ENCODE assay signal across 15 cellular contexts in genomic region chr16:85363881-85364280, GRCh38.
DNase-seq lines count a peak whose midpoint lies in the region; TF ChIP-seq lines count a peak whose summit lies in the region.
"Had no signal": no experiment of that assay in that cellular context is flagged by ENCODE, and none has a peak within 500 bp of the region (broad histone marks: within the 10 kb centered on the region; RNA-seq: fewer than 3 reads in every experiment).

No MANE protein-coding gene starts in this region.

- H3K4ac ChIP-seq in neuronal stem cell (ENCODE audit: low read length), result no peak overlapping the region

- H3K23ac ChIP-seq in neuronal stem cell (ENCODE audit: low read depth, low read length, poor library complexity), result no peak overlapping the region

- H3K4me2 ChIP-seq in neuronal stem cell (ENCODE audit: insufficient read depth, low read length, poor library complexity, severe bottlenecking), result no peak overlapping the region

- peak overlapping the region; percentile 25 for H3K18ac ChIP-seq in neuronal stem cell (ENCODE audit: low read length)

- CTCF ChIA-PET in AG04449 (lab: Yijun Ruan, JAX), result interaction anchor here (0.8 to 1.8 kb wide), 7 partner anchors 10 to 252 kb away, joined by 3 to 9 read pairs (median 3); no protein-coding TSS in a partner anchor

- H3K27ac ChIP-seq in neuronal stem cell (replicated peaks; ENCODE audit: low read length), result no peak overlapping the region
- H3K27ac ChIP-seq: thyroid gland had no signal

- DNase-seq in AG04449 (ENCODE audit: low read depth, low spot score) (peak; percentile 96), HT1080 (ENCODE audit: low read depth) (peak; percentile 62), choroid plexus epithelial cell (ENCODE audit: low read depth) (peak; percentile 98), neuronal stem cell (ENCODE audit: low spot score) (no peak), NCI-H128 (lab: John Stamatoyannopoulos, UW; ENCODE audit: unreplicated experiment) (no peak), midbrain (lab: John Stamatoyannopoulos, UW) (no peak), 8988T (no peak), activated T-cell treated with anti-CD3 and anti-CD28 coated beads for 4 hours (no peak)
- DNase-seq: CD8-positive, alpha-beta T cell; NCI-H1930; NCI-H446 treated with DMSO at 0.1 percent for 48 hours; occipital lobe; sigmoid colon; T-helper 17 cell; thyroid gland had no signal

- H3K9ac ChIP-seq in neuronal stem cell (ENCODE audit: low read depth, low read length, poor library complexity), result no peak overlapping the region

- H3K9me3 ChIP-seq in neuronal stem cell (replicated peaks in 1 of 2; ENCODE audit: control insufficient read depth in 2 of 2, insufficient read depth in 1 of 2, low read depth in 1 of 2, low read length in 2 of 2), result peaks cover 0 to 5% of the 10 kb centered on the region in 2 donors
- H3K9me3 ChIP-seq: sigmoid colon, thyroid gland had no signal

- H3K79me1 ChIP-seq in neuronal stem cell (ENCODE audit: low read depth, low read length), result peaks cover 2% of the 10 kb centered on the region

- TF ChIP-seq CTCF in AG04449 (IDR thresholded peaks at IDR 0.05; ENCODE audit: insufficient read depth, low read length, missing control alignments) (no peak), choroid plexus epithelial cell (conservative IDR thresholded peaks at IDR 0.05; ENCODE audit: low read depth, low read length) (no peak)

- no peak overlapping the region for H3K14ac ChIP-seq in neuronal stem cell (ENCODE audit: low read length)

- no peak overlapping the region for H2BK15ac ChIP-seq in neuronal stem cell (ENCODE audit: low read length)

- no peak overlapping the region for H2BK120ac ChIP-seq in neuronal stem cell (ENCODE audit: low read depth, low read length)

- no CpG with 5 or more reads among the region's 10 CpGs for WGBS in neuronal stem cell (ENCODE audit: extremely low coverage in 2 of 2, insufficient read length in 2 of 2, insufficient replicate concordance in 1 of 2), 2 donors

- H4K8ac ChIP-seq in neuronal stem cell (ENCODE audit: low read depth, low read length), result no peak overlapping the region

- H2AFZ ChIP-seq in neuronal stem cell (ENCODE audit: low read length), result no peak overlapping the region

- no peaks in the 10 kb centered on the region for H3K36me3 ChIP-seq in neuronal stem cell (replicated peaks in 1 of 2; ENCODE audit: control insufficient read depth in 2 of 2, insufficient read depth in 2 of 2, low read length in 2 of 2)
- H3K36me3 ChIP-seq: sigmoid colon, thyroid gland had no signal

- H3K4me1 ChIP-seq in neuronal stem cell (ENCODE audit: control insufficient read depth in 2 of 2, insufficient read depth in 1 of 2, low read depth in 1 of 2, low read length in 2 of 2), result peaks cover 5 to 18% of the 10 kb centered on the region in 2 donors

- H3K4me3 ChIP-seq in AG04449 (ENCODE audit: low read depth, low read length), result no peak overlapping the region
- no peak overlapping the region for H3K4me3 ChIP-seq in choroid plexus epithelial cell (ENCODE audit: low read depth, low read length)
- H3K4me3 ChIP-seq in neuronal stem cell (ENCODE audit: low read length in 2 of 2), result no peak overlapping the region
- H3K4me3 ChIP-seq: sigmoid colon, thyroid gland had no signal

- H3K27me3 ChIP-seq in neuronal stem cell (ENCODE audit: control insufficient read depth in 3 of 3, insufficient read depth in 3 of 3, low read depth in 1 of 3, low read length in 3 of 3), result peaks cover 0 to 2% (median 0%) of the 10 kb centered on the region in 3 experiments
- H3K27me3 ChIP-seq: sigmoid colon, thyroid gland had no signal

- H2BK5ac ChIP-seq in neuronal stem cell (ENCODE audit: low read length), result no peak overlapping the region

- H2BK12ac ChIP-seq in neuronal stem cell (ENCODE audit: low read length), result no peak overlapping the region

- H4K91ac ChIP-seq in neuronal stem cell (ENCODE audit: low read depth, low read length, poor library complexity), result no peak overlapping the region

- POLR2A ChIA-PET in AG04449 (lab: Yijun Ruan, JAX), result interaction anchor here (1.1 kb wide), 1 partner anchor 9 kb away, joined by 3 read pairs; no protein-coding TSS in a partner anchor

- no peak overlapping the region for H2AK5ac ChIP-seq in neuronal stem cell (ENCODE audit: low read depth, low read length)

Comparison
In these comparisons a context has a peak if more than half of its experiments do, and no peak if none do; other contexts are left out.
1. DNase-seq: peak in AG04449 (single experiment), HT1080 (single experiment) and choroid plexus epithelial cell (single experiment); none in neuronal stem cell (single experiment), NCI-H128 (single experiment), midbrain (single experiment), 8988T (single experiment) and activated T-cell treated with anti-CD3 and anti-CD28 coated beads for 4 hours (single experiment).